In genomic region chr22:27842994-27843431, GRCh38 we compare ENCODE assay signal across 1 cellular context.
TF ChIP-seq lines count a peak whose summit lies in the region.

No MANE protein-coding gene starts in this region.

TF ChIP-seq in HepG2, 621 proteins besides CTCF, POLR2A, EP300 and RAD21 (continued from another document):
- TF ChIP-seq, protein P1, sequence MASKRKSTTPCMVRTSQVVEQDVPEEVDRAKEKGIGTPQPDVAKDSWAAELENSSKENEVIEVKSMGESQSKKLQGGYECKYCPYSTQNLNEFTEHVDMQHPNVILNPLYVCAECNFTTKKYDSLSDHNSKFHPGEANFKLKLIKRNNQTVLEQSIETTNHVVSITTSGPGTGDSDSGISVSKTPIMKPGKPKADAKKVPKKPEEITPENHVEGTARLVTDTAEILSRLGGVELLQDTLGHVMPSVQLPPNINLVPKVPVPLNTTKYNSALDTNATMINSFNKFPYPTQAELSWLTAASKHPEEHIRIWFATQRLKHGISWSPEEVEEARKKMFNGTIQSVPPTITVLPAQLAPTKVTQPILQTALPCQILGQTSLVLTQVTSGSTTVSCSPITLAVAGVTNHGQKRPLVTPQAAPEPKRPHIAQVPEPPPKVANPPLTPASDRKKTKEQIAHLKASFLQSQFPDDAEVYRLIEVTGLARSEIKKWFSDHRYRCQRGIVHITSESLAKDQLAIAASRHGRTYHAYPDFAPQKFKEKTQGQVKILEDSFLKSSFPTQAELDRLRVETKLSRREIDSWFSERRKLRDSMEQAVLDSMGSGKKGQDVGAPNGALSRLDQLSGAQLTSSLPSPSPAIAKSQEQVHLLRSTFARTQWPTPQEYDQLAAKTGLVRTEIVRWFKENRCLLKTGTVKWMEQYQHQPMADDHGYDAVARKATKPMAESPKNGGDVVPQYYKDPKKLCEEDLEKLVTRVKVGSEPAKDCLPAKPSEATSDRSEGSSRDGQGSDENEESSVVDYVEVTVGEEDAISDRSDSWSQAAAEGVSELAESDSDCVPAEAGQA (IDR thresholded peaks at IDR 0.05; ENCODE audit: low read depth): no peak
- TF ChIP-seq, protein P1 (CRISPR knock-in tag; IDR thresholded peaks at IDR 0.05; ENCODE audit: borderline replicate concordance): no peak
- no peak for TF ChIP-seq ZNF367 (CRISPR knock-in tag; IDR thresholded peaks at IDR 0.05; ENCODE audit: borderline replicate concordance)
- TF ChIP-seq ZNF609 (CRISPR knock-in tag; IDR thresholded peaks at IDR 0.05; ENCODE audit: borderline replicate concordance): no peak
- no peak for TF ChIP-seq ZKSCAN5 (CRISPR knock-in tag; IDR thresholded peaks at IDR 0.05)
- TF ChIP-seq ZNF142 (CRISPR knock-in tag; IDR thresholded peaks at IDR 0.05): no peak
- TF ChIP-seq ZNF350 (CRISPR knock-in tag; IDR thresholded peaks at IDR 0.05; ENCODE audit: borderline replicate concordance, low read depth): no peak
- TF ChIP-seq CBX5 (CRISPR knock-in tag; IDR thresholded peaks at IDR 0.05; ENCODE audit: borderline replicate concordance): no peak
- TF ChIP-seq, protein P2, sequence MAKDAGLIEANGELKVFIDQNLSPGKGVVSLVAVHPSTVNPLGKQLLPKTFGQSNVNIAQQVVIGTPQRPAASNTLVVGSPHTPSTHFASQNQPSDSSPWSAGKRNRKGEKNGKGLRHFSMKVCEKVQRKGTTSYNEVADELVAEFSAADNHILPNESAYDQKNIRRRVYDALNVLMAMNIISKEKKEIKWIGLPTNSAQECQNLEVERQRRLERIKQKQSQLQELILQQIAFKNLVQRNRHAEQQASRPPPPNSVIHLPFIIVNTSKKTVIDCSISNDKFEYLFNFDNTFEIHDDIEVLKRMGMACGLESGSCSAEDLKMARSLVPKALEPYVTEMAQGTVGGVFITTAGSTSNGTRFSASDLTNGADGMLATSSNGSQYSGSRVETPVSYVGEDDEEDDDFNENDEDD (CRISPR knock-in tag; IDR thresholded peaks at IDR 0.05; ENCODE audit: borderline replicate concordance): no peak
- TF ChIP-seq, protein P3, sequence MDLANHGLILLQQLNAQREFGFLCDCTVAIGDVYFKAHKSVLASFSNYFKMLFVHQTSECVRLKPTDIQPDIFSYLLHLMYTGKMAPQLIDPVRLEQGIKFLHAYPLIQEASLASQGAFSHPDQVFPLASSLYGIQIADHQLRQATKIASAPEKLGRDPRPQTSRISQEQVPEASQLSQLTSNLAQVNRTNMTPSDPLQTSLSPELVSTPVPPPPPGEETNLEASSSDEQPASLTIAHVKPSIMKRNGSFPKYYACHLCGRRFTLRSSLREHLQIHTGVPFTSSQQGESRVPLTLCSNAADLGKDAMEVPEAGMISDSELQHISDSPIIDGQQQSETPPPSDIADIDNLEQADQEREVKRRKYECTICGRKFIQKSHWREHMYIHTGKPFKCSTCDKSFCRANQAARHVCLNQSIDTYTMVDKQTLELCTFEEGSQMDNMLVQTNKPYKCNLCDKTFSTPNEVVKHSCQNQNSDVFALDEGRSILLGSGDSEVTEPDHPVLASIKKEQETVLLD (CRISPR knock-in tag; IDR thresholded peaks at IDR 0.05; ENCODE audit: low read depth): no peak
- no peak for TF ChIP-seq ZNF816 (CRISPR knock-in tag; IDR thresholded peaks at IDR 0.05; ENCODE audit: borderline replicate concordance)
- TF ChIP-seq ZFP90 (CRISPR knock-in tag; IDR thresholded peaks at IDR 0.05; ENCODE audit: borderline replicate concordance): no peak
- TF ChIP-seq ZNF3 (CRISPR knock-in tag; IDR thresholded peaks at IDR 0.05): no peak
- no peak for TF ChIP-seq ZNF136 (CRISPR knock-in tag; IDR thresholded peaks at IDR 0.05; ENCODE audit: low read depth)
- no peak for TF ChIP-seq ZFP62 (CRISPR knock-in tag; IDR thresholded peaks at IDR 0.05)
